ENCODE assay signal across 10 cellular contexts in the genomic region with DNA sequence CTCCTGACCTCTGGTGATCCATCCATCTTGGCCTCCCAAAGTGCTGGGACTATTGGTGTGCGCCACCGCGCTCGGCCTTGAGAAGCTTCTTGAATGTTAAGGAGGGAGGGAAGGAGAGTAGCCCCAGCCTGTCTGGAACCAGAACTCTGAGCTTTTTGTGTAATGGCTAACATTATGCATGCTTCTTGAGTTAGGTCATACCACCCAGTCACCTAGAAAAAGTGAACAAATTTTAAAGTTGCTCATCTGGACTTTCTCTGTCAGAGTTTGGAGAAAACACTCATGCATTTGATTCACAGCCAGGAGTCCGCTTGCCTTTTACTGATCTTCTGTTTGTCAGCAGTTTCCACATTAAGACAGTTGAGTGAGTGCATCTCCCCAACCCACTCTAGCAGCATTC.
DNase-seq lines count a peak whose midpoint lies in the region; TF ChIP-seq lines count a peak whose summit lies in the region.
"Had no signal": no experiment of that assay in that cellular context is flagged by ENCODE, and none has a peak within 500 bp of the region (broad histone marks: within the 10 kb centered on the region; RNA-seq: fewer than 3 reads in every experiment).

No MANE protein-coding gene starts in this region.

- CTCF ChIA-PET in RWPE1 (lab: Yijun Ruan, JAX) (interaction anchor here (0.6 kb wide), 1 partner anchor 176 kb away, joined by 3 read pairs; no protein-coding TSS in a partner anchor), Calu3 (lab: Charles Lee) (interaction anchor here (1.5 kb wide), 1 partner anchor 14 kb away, joined by 3 read pairs; no protein-coding TSS in a partner anchor)

- H3K4me3 ChIP-seq in fibroblast of mammary gland (ENCODE audit: control insufficient read depth, low read depth, low read length) = no peak overlapping the region
- H3K4me3 ChIP-seq in rectal smooth muscle tissue (ENCODE audit: low read length) = no peak overlapping the region
- H3K4me3 ChIP-seq in H7 (ENCODE audit: insufficient read depth, low read depth, low read length) = no peak overlapping the region
- H3K4me3 ChIP-seq: upper lobe of right lung had no signal

- BruUV-seq in Calu3 (replicated peaks; lab: Mats Ljungman, UMichigan) = no TSS peak

- peaks cover 7% of the 10 kb centered on the region for H3K36me3 ChIP-seq in rectal smooth muscle tissue (ENCODE audit: control insufficient read depth, insufficient read depth, low read length)
- H3K36me3 ChIP-seq in H7 (replicated peaks; ENCODE audit: control insufficient read depth, insufficient read depth, low read length) = peaks cover 6% of the 10 kb centered on the region

- no peaks in the 10 kb centered on the region for H3K27me3 Mint-ChIP-seq in Calu3 (ENCODE audit: unreplicated experiment)
- H3K27me3 Mint-ChIP-seq: activated CD4-positive, alpha-beta T cell treated with anti-CD3 and anti-CD28 coated beads, Interleukin-2, amount 10 ng/mL, durations not matched to agents 7 days and 5 days had no signal

- H3K9me3 Mint-ChIP-seq in Calu3 (ENCODE audit: low read depth, unreplicated experiment) = no peaks in the 10 kb centered on the region
- H3K9me3 Mint-ChIP-seq: activated CD4-positive, alpha-beta T cell treated with anti-CD3 and anti-CD28 coated beads, Interleukin-2, amount 10 ng/mL, durations not matched to agents 7 days and 5 days had no signal

- POLR2A ChIA-PET in RWPE1 (lab: Yijun Ruan, JAX; ENCODE audit: low non-redundant PET) = no interaction called here

- peaks cover 36% of the 10 kb centered on the region for H3K4me1 Mint-ChIP-seq in Calu3 (ENCODE audit: low read depth, unreplicated experiment)

- H3K4me3 Mint-ChIP-seq in Calu3 (ENCODE audit: low read depth, unreplicated experiment) = no peak overlapping the region
- H3K4me3 Mint-ChIP-seq: activated CD4-positive, alpha-beta T cell treated with anti-CD3 and anti-CD28 coated beads, Interleukin-2, amount 10 ng/mL, durations not matched to agents 7 days and 5 days had no signal

- peak overlapping the region; percentile 25; the same call in 1 of the 2 replicates for H3K27ac ChIP-seq in RWPE1
- peak overlapping the region; percentile 68 for H3K27ac ChIP-seq in rectal smooth muscle tissue (ENCODE audit: low read depth, low read length)
- H3K27ac ChIP-seq: upper lobe of right lung had no signal

- intact Hi-C loops in Calu3 (cut with micrococcal nuclease; ENCODE audit: unreplicated experiment) = no loop called here

- DNase-seq in Daoy (ENCODE audit: low read depth) = peak; percentile 30
- DNase-seq in RWPE1 (ENCODE audit: low spot score) = peak; percentile 18
- peak; percentile 96 for DNase-seq in fibroblast of mammary gland (ENCODE audit: low read depth)
- no peak for DNase-seq in NCI-H1092 treated with DMSO at 0.1 percent for 48 hours (lab: John Stamatoyannopoulos, UW)
- DNase-seq in H7 = no peak
- no peak for DNase-seq in stimulated activated CD4-positive, alpha-beta T cell treated with anti-CD3 and anti-CD28 coated beads, Interleukin-1b, Interleukin-23, amount 100 ng/mL, for 48 hours
- DNase-seq in Calu3 = no peak
- DNase-seq: activated CD4-positive, alpha-beta T cell treated with anti-CD3 and anti-CD28 coated beads, Interleukin-2, amount 10 ng/mL, durations not matched to agents 7 days and 5 days; upper lobe of right lung had no signal

- peaks cover 49% of the 10 kb centered on the region for H3K36me3 Mint-ChIP-seq in Calu3 (ENCODE audit: insufficient read depth, unreplicated experiment)

- no peak overlapping the region for H3K27ac Mint-ChIP-seq in Calu3 (ENCODE audit: unreplicated experiment)
- H3K27ac Mint-ChIP-seq: activated CD4-positive, alpha-beta T cell treated with anti-CD3 and anti-CD28 coated beads, Interleukin-2, amount 10 ng/mL, durations not matched to agents 7 days and 5 days had no signal

- no peak overlapping the region for H3K9ac ChIP-seq in rectal smooth muscle tissue (ENCODE audit: low read length)

- peaks cover 16% of the 10 kb centered on the region for H3K4me1 ChIP-seq in rectal smooth muscle tissue (ENCODE audit: control insufficient read depth, insufficient read depth, low read length)

- TF ChIP-seq CTCF in RWPE1 (conservative IDR thresholded peaks at IDR 0.05; ENCODE audit: low read depth) (no peak), fibroblast of mammary gland (conservative IDR thresholded peaks at IDR 0.05; ENCODE audit: control insufficient read depth, insufficient read depth, low read depth, low read length) (no peak), Calu3 (IDR thresholded peaks at IDR 0.05; ENCODE audit: unreplicated experiment) (no peak)

- H3K27me3 ChIP-seq in rectal smooth muscle tissue (ENCODE audit: control insufficient read depth, insufficient read depth, low read length) (no peaks in the 10 kb centered on the region), H7 (ENCODE audit: control insufficient read depth, insufficient read depth, low read length) (no peaks in the 10 kb centered on the region)
- H3K27me3 ChIP-seq: upper lobe of right lung had no signal

Comparison
In these comparisons a context has a peak if more than half of its experiments do, and no peak if none do; other contexts are left out.
1. DNase-seq: peak in Daoy (single experiment), RWPE1 (single experiment) and fibroblast of mammary gland (single experiment); none in NCI-H1092 treated with DMSO at 0.1 percent for 48 hours (single experiment), H7 (single experiment), stimulated activated CD4-positive, alpha-beta T cell treated with anti-CD3 and anti-CD28 coated beads, Interleukin-1b, Interleukin-23, amount 100 ng/mL, for 48 hours (single experiment) and Calu3 (single experiment).